In the genomic region with DNA sequence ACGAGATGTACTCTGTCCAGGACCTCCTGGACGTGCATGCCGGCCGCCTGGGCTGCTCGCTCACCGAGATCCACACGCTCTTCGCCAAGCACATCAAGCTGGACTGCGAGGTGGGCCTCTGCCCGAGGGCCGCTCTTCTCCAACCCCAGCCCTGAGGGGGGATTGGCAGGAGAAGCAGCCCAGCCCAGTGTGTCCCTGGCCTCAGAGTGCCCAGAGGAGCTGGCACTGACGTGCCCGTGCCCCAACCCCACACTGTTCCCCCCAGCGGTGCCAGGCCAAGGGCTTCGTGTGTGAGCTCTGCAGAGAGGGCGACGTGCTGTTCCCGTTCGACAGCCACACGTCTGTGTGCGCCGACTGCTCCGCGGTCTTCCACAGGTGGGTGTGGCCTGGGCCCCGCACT, we compare ENCODE assay signal across 34 cellular contexts. TPM values are rescaled to one million over a fixed set of nuclear protein-coding genes. Genes with fewer than 3 reads are reported as not detected.
"Had no signal": no experiment of that assay in that cellular context is flagged by ENCODE, and none has a peak within 500 bp of the region (broad histone marks: within the 10 kb centered on the region; RNA-seq: fewer than 3 reads in every experiment).

No MANE protein-coding gene starts in this region.

- H3K27me3 ChIP-seq: adrenal gland, ascending aorta, cardiac muscle cell had no signal

- ATAC-seq: activated CD8-positive, alpha-beta T cell treated with anti-CD3 and anti-CD28 coated beads for 36 hours; activated naive CD4-positive, alpha-beta T cell treated with anti-CD3 and anti-CD28 coated beads, Interleukin-2, amount 50 U/mL, for 72 hours; activated T-cell treated with anti-CD3 and anti-CD28 coated beads, Interleukin-2, amount 50 U/mL, for 4 hours; activated T-cell treated with anti-CD3 and anti-CD28 coated beads, Interleukin-2, amount 50 U/mL, for 72 hours; activated T-helper 17 cell treated with anti-CD3 and anti-CD28 coated beads, Interleukin-2, amount 50 U/mL, for 72 hours had no signal

- H3K4me3 ChIP-seq: adrenal gland, ascending aorta, cardiac muscle cell had no signal

- DNase-seq: activated B cell treated with CpG ODN at 0.5 μM for 24 hours; activated CD4-positive, alpha-beta memory T cell treated with anti-CD3 and anti-CD28 coated beads for 36 hours; activated CD4-positive, alpha-beta T cell treated with anti-CD3 and anti-CD28 coated beads for 4 hours; activated CD4-positive, alpha-beta T cell treated with anti-CD3 and anti-CD28 coated beads, Interleukin-2, amount 10 ng/mL, durations not matched to agents 24 days and 14 days; activated CD4-positive, alpha-beta T cell treated with anti-CD3 and anti-CD28 coated beads, Interleukin-2, amount 50 U/mL, for 1 hour; activated CD4-positive, alpha-beta T cell treated with anti-CD3 and anti-CD28 coated beads, Interleukin-2, amount 50 U/mL, for 4 hours; activated CD4-positive, CD25-positive, alpha-beta regulatory T cell treated with anti-CD3 and anti-CD28 coated beads, Interleukin-2, amount 50 U/mL, for 72 hours; activated CD8-positive, alpha-beta memory T cell treated with anti-CD3 and anti-CD28 coated beads, Interleukin-2, amount 50 U/mL, for 4 hours; activated CD8-positive, alpha-beta T cell treated with anti-CD3 and anti-CD28 coated beads for 36 hours; activated effector memory CD4-positive, alpha-beta T cell treated with anti-CD3 and anti-CD28 coated beads, Interleukin-2, amount 50 U/mL, for 16 hours; activated gamma-delta T cell treated with Interleukin-2 at 50 U/mL for 16 hours; activated naive CD4-positive, alpha-beta T cell; activated naive CD4-positive, alpha-beta T cell treated with anti-CD3 and anti-CD28 coated beads for 36 hours; activated naive CD4-positive, alpha-beta T cell treated with anti-CD3 and anti-CD28 coated beads, Interleukin-2, amount 50 U/mL, for 16 hours; activated naive CD8-positive, alpha-beta T cell treated with anti-CD3 and anti-CD28 coated beads for 36 hours; activated T-cell treated with anti-CD3 and anti-CD28 coated beads for 4 hours; activated T-cell treated with anti-CD3 and anti-CD28 coated beads, Interleukin-2, amount 50 U/mL, for 1 hour; activated T-cell treated with anti-CD3 and anti-CD28 coated beads, Interleukin-2, amount 50 U/mL, for 4 hours; activated T-cell treated with anti-CD3 and anti-CD28 coated beads, Interleukin-2, amount 50 U/mL, for 72 hours; adrenal gland; amygdala; anterior cingulate cortex; caudate nucleus; cerebellar nuclear complex; T-helper 1 cell; T-helper 2 cell; T-helper 9 cell had no signal

- H3K27ac ChIP-seq: adrenal gland, ascending aorta, cardiac muscle cell, VCaP had no signal

- H3K4me1 ChIP-seq: adrenal gland, ascending aorta had no signal

- FAIRE-seq: bronchial epithelial cell, TTC549 had no signal

- H3K9me3 ChIP-seq: adrenal gland, ascending aorta had no signal

RNA-seq across cellular contexts. Expression of gene TUBB3, which starts 41.1 kb away (rescaled TPM):
- total RNA-seq: activated naive CD8-positive, alpha-beta T cell treated with anti-CD3 and anti-CD28 coated beads for 36 hours had no signal

RNA-seq across cellular contexts. Expression of gene DBNDD1, which starts 55.1 kb away (rescaled TPM):
- total RNA-seq: activated CD4-positive, alpha-beta T cell treated with anti-CD3 and anti-CD28 coated beads, Interleukin-2, amount 10 ng/mL, durations not matched to agents 24 days and 14 days had no signal
